11 cellular contexts compared by ENCODE assay signal in genomic region chr16:10983175-10983558, GRCh38. TPM values are rescaled to one million over a fixed set of nuclear protein-coding genes. Genes with fewer than 3 reads are reported as not detected.
DNase-seq lines count a peak whose midpoint lies in the region; ATAC-seq, FAIRE-seq and TF ChIP-seq lines count a peak whose summit lies in the region.
"Had no signal": no experiment of that assay in that cellular context is flagged by ENCODE, and none has a peak within 500 bp of the region (broad histone marks: within the 10 kb centered on the region; RNA-seq: fewer than 3 reads in every experiment).

No MANE protein-coding gene starts in this region.

- H3K4me3 ChIP-seq in CD4-positive, CD25-positive, alpha-beta regulatory T cell (ENCODE audit: low read depth, low read length) = no peak overlapping the region
- no peak overlapping the region for H3K4me3 ChIP-seq in K562
- H3K4me3 ChIP-seq: hepatocyte had no signal

- peak; percentile 11 to 22; a peak in 1 of 4 replicates for TF ChIP-seq RAD21 in K562 (CRISPR knock-in tag; conservative IDR thresholded peaks at IDR 0.05 in 1 of 2, IDR thresholded peaks at IDR 0.05 in 1 of 2)

- no peak overlapping the region for H3K4me2 ChIP-seq in K562 (ENCODE audit: insufficient read depth, low read length)
- H3K4me2 ChIP-seq: hepatocyte had no signal

- peaks cover 32% of the 10 kb centered on the region for H3K4me1 ChIP-seq in CD4-positive, CD25-positive, alpha-beta regulatory T cell (ENCODE audit: control insufficient read depth, insufficient read depth, low read length, poor library complexity, severe bottlenecking)
- H3K4me1 ChIP-seq in K562 (replicated peaks in 1 of 2; ENCODE audit: control insufficient read depth in 2 of 2, insufficient read depth in 2 of 2, low read length in 2 of 2) = peaks cover 3 to 9% of the 10 kb centered on the region in 2 experiments; a peak in 3 of 5 replicates

- no peak for FAIRE-seq in K562 (lab: Jason Lieb, UNC)

- no peak overlapping the region for H2AFZ ChIP-seq in K562 (ENCODE audit: low read depth, low read length)
- H2AFZ ChIP-seq: hepatocyte had no signal

- no peaks in the 10 kb centered on the region for H3K27me3 ChIP-seq in CD4-positive, CD25-positive, alpha-beta regulatory T cell (ENCODE audit: control insufficient read depth, insufficient read depth, low read length)
- no peaks in the 10 kb centered on the region for H3K27me3 ChIP-seq in K562 (ENCODE audit: control insufficient read depth in 2 of 2, insufficient read depth in 2 of 2, low read length in 2 of 2)
- H3K27me3 ChIP-seq: hepatocyte had no signal

- no TSS peak for BruUV-seq in K562 (replicated peaks; lab: Mats Ljungman, UMichigan)

- in situ Hi-C loops in K562 (cut with MboI) = no loop called here

- H3K9me3 ChIP-seq in CD4-positive, CD25-positive, alpha-beta regulatory T cell (ENCODE audit: control insufficient read depth in 2 of 2, low read length in 2 of 2) = no peaks in the 10 kb centered on the region
- H3K9me3 ChIP-seq in K562 (replicated peaks; ENCODE audit: control insufficient read depth, insufficient read depth, low read depth, low read length) = no peaks in the 10 kb centered on the region

- CTCF ChIA-PET in K562 (lab: Yijun Ruan, JAX; ENCODE audit: low intra/inter-chr PET ratio) = interaction anchor here (1.4 kb wide), 1 partner anchor 12 kb away, joined by 4 read pairs; no protein-coding TSS in a partner anchor

- intact Hi-C loops in K562 (cut with micrococcal nuclease) = no loop called here

- H3K4me3 Mint-ChIP-seq in CD4-positive, CD25-positive, alpha-beta regulatory T cell = peak overlapping the region in 2 of 4 donors; percentile 29 to 63
- H3K4me3 Mint-ChIP-seq: nephron had no signal

- H3K27me3 Mint-ChIP-seq in CD4-positive, CD25-positive, alpha-beta regulatory T cell = no peaks in the 10 kb centered on the region

- H3K4me1 Mint-ChIP-seq in CD4-positive, CD25-positive, alpha-beta regulatory T cell = peaks cover 24 to 51% (median 36%) of the 10 kb centered on the region in 4 donors

- H3K27ac Mint-ChIP-seq in CD4-positive, CD25-positive, alpha-beta regulatory T cell = peak overlapping the region; percentile 33 to 89 (median 89)

- H3K9me1 ChIP-seq in K562 (ENCODE audit: control insufficient read depth, insufficient read depth, low read length) = no peaks in the 10 kb centered on the region

- no peak for TF ChIP-seq POLR2A in K562 (conservative IDR thresholded peaks at IDR 0.05)

- peak; percentile 17 to 36 for ATAC-seq in CD4-positive, CD25-positive, alpha-beta regulatory T cell (ENCODE audit: low read depth in 2 of 2)
- ATAC-seq in HG03520 (IDR thresholded peaks at IDR 0.05; ENCODE audit: unreplicated experiment) (peak; percentile 23), K562 (no peak), GM21619 (IDR thresholded peaks at IDR 0.05; ENCODE audit: unreplicated experiment) (no peak)

- no peak overlapping the region for H3K9ac ChIP-seq in K562 (ENCODE audit: insufficient read depth in 1 of 2, low read depth in 2 of 2, low read length in 2 of 2)

- no peaks in the 10 kb centered on the region for H4K20me1 ChIP-seq in K562 (replicated peaks; ENCODE audit: control insufficient read depth, insufficient read depth, low read length)

- peak in 1 of 3 donors; percentile 54 for DNase-seq in CD4-positive, CD25-positive, alpha-beta regulatory T cell
- no peak for DNase-seq in K562 (ENCODE audit: extremely low read depth in 1 of 4, low spot score in 3 of 4)
- DNase-seq in NCI-H446 treated with DMSO at 0.1 percent for 48 hours (lab: John Stamatoyannopoulos, UW) = no peak
- DNase-seq in DMS153 (lab: John Stamatoyannopoulos, UW) = no peak
- DNase-seq: cortex of kidney, HCEC 1CT had no signal

- TF ChIP-seq CTCF in GM12872 (IDR thresholded peaks at IDR 0.05; ENCODE audit: insufficient read depth, low read depth, low read length) = peak; percentile 51
- TF ChIP-seq CTCF in K562 (IDR thresholded peaks at IDR 0.05 in 2 of 3, conservative IDR thresholded peaks at IDR 0.05 in 1 of 3; ENCODE audit: insufficient read depth in 2 of 3, low read depth in 1 of 3, low read length in 3 of 3) = peak in 1 of 3 experiments; percentile 20; a peak in 1 of 6 replicates

- H3K79me2 ChIP-seq in K562 (ENCODE audit: control insufficient read depth, insufficient read depth, low read length) = no peaks in the 10 kb centered on the region
- H3K79me2 ChIP-seq: hepatocyte had no signal

- no peak for TF ChIP-seq EP300 in K562 (IDR thresholded peaks at IDR 0.05; ENCODE audit: low read length)

- H3K27ac ChIP-seq in CD4-positive, CD25-positive, alpha-beta regulatory T cell (ENCODE audit: insufficient read depth, low read length, poor library complexity, severe bottlenecking) = peak overlapping the region; percentile 9
- H3K27ac ChIP-seq in K562 (ENCODE audit: extremely low read depth, low read depth, low read length) = no peak overlapping the region
- H3K27ac ChIP-seq: hepatocyte had no signal

- no peaks in the 10 kb centered on the region for H3K9me3 Mint-ChIP-seq in CD4-positive, CD25-positive, alpha-beta regulatory T cell
- H3K9me3 Mint-ChIP-seq: nephron had no signal

- POLR2A ChIA-PET in K562 (lab: Yijun Ruan, JAX) = interaction anchor here (0.6 to 1.9 kb wide), 5 partner anchors 10 to 406 kb away, joined by 3 to 11 read pairs (median 4); partner anchors contain the start of gene SOCS1

- H3K36me3 ChIP-seq in CD4-positive, CD25-positive, alpha-beta regulatory T cell (ENCODE audit: control insufficient read depth, insufficient read depth, low read length) = peaks cover 20% of the 10 kb centered on the region
- peaks cover 59% of the 10 kb centered on the region for H3K36me3 ChIP-seq in K562 (ENCODE audit: control insufficient read depth, insufficient read depth, low read length)

- H3K36me3 Mint-ChIP-seq in CD4-positive, CD25-positive, alpha-beta regulatory T cell = peaks cover 21% of the 10 kb centered on the region

- 76% methylated on average over 8 of the region's 8 CpGs for WGBS in K562 (ENCODE audit: insufficient coverage, low coverage, missing lambda C conversion rate)

TF ChIP-seq in K562, 482 proteins besides CTCF, POLR2A, EP300 and RAD21 (continues in another document):
- TF ChIP-seq RFX1 (IDR thresholded peaks at IDR 0.05) = no peak
- no peak for TF ChIP-seq KLF16 (IDR thresholded peaks at IDR 0.05)
- no peak for TF ChIP-seq SAFB2 (IDR thresholded peaks at IDR 0.05; ENCODE audit: borderline replicate concordance, low read depth, low read length, severe bottlenecking)
- TF ChIP-seq ZNF699 (CRISPR knock-in tag; IDR thresholded peaks at IDR 0.05; ENCODE audit: insufficient replicate concordance) = no peak
- no peak for TF ChIP-seq NBN (IDR thresholded peaks at IDR 0.05; ENCODE audit: low read depth)
- TF ChIP-seq CEBPG (CRISPR knock-in tag; IDR thresholded peaks at IDR 0.05) = no peak
- no peak for TF ChIP-seq CEBPG (tag; conservative IDR thresholded peaks at IDR 0.05 in 1 of 2, IDR thresholded peaks at IDR 0.05 in 1 of 2)

RNA-seq across cellular contexts. Expression of gene CLEC16A, which starts 38.8 kb away (rescaled TPM):
- total RNA-seq in CD4-positive, CD25-positive, alpha-beta regulatory T cell = 38.9 TPM
- 10 to 100 TPM; 11.8 to 16.0 (median 12.1) TPM for polyA plus RNA-seq in CD4-positive, CD25-positive, alpha-beta regulatory T cell
- total RNA-seq in K562 (2011; cell fraction: chromatin; rRNA removed; ENCODE audit: low replicate concordance) = 90.8 and 106 TPM in 2 replicates
- total RNA-seq in K562 (2011; cell fraction: nucleolus; rRNA removed) = 41.2 and 41.7 TPM in 2 replicates
- 59.0 and 65.7 TPM in 2 replicates for total RNA-seq in K562 (2011; cell fraction: nucleoplasm; rRNA removed)
- total RNA-seq in K562 (2014; rRNA removed) = 9.8 and 13.6 TPM in 2 replicates
- 11.4 and 13.2 TPM in 2 replicates for total RNA-seq in K562 (2014; rRNA removed; fragmentation: Illumina TruSeq; extraction: Trizol)
- total RNA-seq in K562 (2015; rRNA removed; fragmentation: Illumina TruSeq; extraction: Trizol) = 8.5 and 10.0 TPM in 2 replicates
- total RNA-seq in K562 (2021) = 22.1 and 22.3 TPM in 2 replicates
- polyA plus RNA-seq in K562 (2011; rRNA removed) = 8.8 and 10.4 TPM in 2 replicates
- polyA plus RNA-seq in K562 (2011; cell fraction: cytosol; rRNA removed) = 7.3 and 8.2 TPM in 2 replicates
- 13.4 and 16.9 TPM in 2 replicates for polyA plus RNA-seq in K562 (2011; cell fraction: nucleus; rRNA removed)
- polyA plus RNA-seq in K562 (2012) = 13.6 and 19.6 TPM in 2 replicates
- 15.6 and 16.1 TPM in 2 replicates for polyA plus RNA-seq in K562 (2014; fragmentation: Illumina TruSeq; extraction: Trizol)
- 1 to 10 TPM in 1 of 2 experiments, under 1 TPM in 1; 1.00 to 1.4 TPM for polyA plus RNA-seq in K562 (2014; fragmentation: Nextera tagmentation; extraction: Ambion mirVana)
- 10.6 and 10.8 TPM in 2 replicates for polyA plus RNA-seq in K562 (2014; rRNA removed)
- 35.1 and 47.1 TPM in 2 replicates for polyA minus RNA-seq in K562 (2011; rRNA and poly(A)+ RNA removed)
- polyA minus RNA-seq in K562 (2011; cell fraction: cytosol; rRNA and poly(A)+ RNA removed) = 21.8 and 27.7 TPM in 2 replicates
- 14.4 and 24.4 TPM in 2 replicates for polyA minus RNA-seq in K562 (2011; cell fraction: nucleus; rRNA and poly(A)+ RNA removed)

RNA-seq across cellular contexts. Expression of gene DEXI, which starts 40.9 kb away (rescaled TPM):
- 15.7 TPM for total RNA-seq in CD4-positive, CD25-positive, alpha-beta regulatory T cell
- polyA plus RNA-seq in CD4-positive, CD25-positive, alpha-beta regulatory T cell = 10 to 100 TPM; 49.4 to 53.5 (median 51.8) TPM
- total RNA-seq in K562 (2011; cell fraction: chromatin; rRNA removed; ENCODE audit: low replicate concordance) = 19.9 and 32.5 TPM in 2 replicates
- total RNA-seq in K562 (2011; cell fraction: nucleolus; rRNA removed) = 26.5 and 30.0 TPM in 2 replicates
- total RNA-seq in K562 (2011; cell fraction: nucleoplasm; rRNA removed) = 26.1 and 37.4 TPM in 2 replicates
- total RNA-seq in K562 (2014; rRNA removed) (35.8 and 43.1 TPM in 2 replicates), K562 (2014; rRNA removed; fragmentation: Illumina TruSeq; extraction: Trizol) (18.2 and 22.0 TPM in 2 replicates), K562 (2015; rRNA removed; fragmentation: Illumina TruSeq; extraction: Trizol) (29.6 and 31.3 TPM in 2 replicates), K562 (2021) (33.3 and 38.2 TPM in 2 replicates)
- polyA plus RNA-seq in K562 (2011; rRNA removed) (20.0 and 24.5 TPM in 2 replicates), K562 (2014; fragmentation: Illumina TruSeq; extraction: Trizol) (39.2 and 40.1 TPM in 2 replicates), K562 (2014; fragmentation: Nextera tagmentation; extraction: Ambion mirVana) (1 to 10 TPM; 2.9 to 3.7 TPM), K562 (2014; rRNA removed) (21.1 and 31.5 TPM in 2 replicates)
- polyA plus RNA-seq in K562 (2011; cell fraction: cytosol; rRNA removed) = 35.9 and 65.4 TPM in 2 replicates
- 24.2 and 31.3 TPM in 2 replicates for polyA plus RNA-seq in K562 (2011; cell fraction: nucleus; rRNA removed)
- 34.3 and 38.6 TPM in 2 replicates for polyA plus RNA-seq in K562 (2012)
- polyA minus RNA-seq in K562 (2011; rRNA and poly(A)+ RNA removed) = 25.2 and 29.1 TPM in 2 replicates
- 21.8 and 24.2 TPM in 2 replicates for polyA minus RNA-seq in K562 (2011; cell fraction: cytosol; rRNA and poly(A)+ RNA removed)
- polyA minus RNA-seq in K562 (2011; cell fraction: nucleus; rRNA and poly(A)+ RNA removed) = 12.3 and 19.3 TPM in 2 replicates

Comparison
In these comparisons a context has a peak if more than half of its experiments do, and no peak if none do; other contexts are left out.
1. ATAC-seq: peak in CD4-positive, CD25-positive, alpha-beta regulatory T cell (2 of 2) and HG03520 (single experiment); none in K562 (single experiment) and GM21619 (single experiment).